1 cellular context compared by ENCODE assay signal in genomic region chr3:13650210-13651056, GRCh38.
A peak's percentile ranks its signal among the peaks of the same experiment; 100 is the strongest.
TF ChIP-seq lines count a peak whose summit lies in the region.

No MANE protein-coding gene starts in this region.

TF ChIP-seq in HepG2, 621 proteins besides CTCF, POLR2A, EP300 and RAD21 (continued from another document and continues in another):
- no peak for TF ChIP-seq ZNF101 (CRISPR knock-in tag; IDR thresholded peaks at IDR 0.05; ENCODE audit: borderline replicate concordance, low read depth)
- no peak; the same call in 1 of the 2 replicates for TF ChIP-seq FOXA3 (CRISPR knock-in tag; IDR thresholded peaks at IDR 0.05)
- no peak for TF ChIP-seq SKIL (CRISPR knock-in tag; IDR thresholded peaks at IDR 0.05; ENCODE audit: borderline replicate concordance)
- TF ChIP-seq ZNF329 (CRISPR knock-in tag; IDR thresholded peaks at IDR 0.05; ENCODE audit: low read depth) = no peak
- no peak for TF ChIP-seq ZNF326 (CRISPR knock-in tag; IDR thresholded peaks at IDR 0.05; ENCODE audit: borderline replicate concordance)
- TF ChIP-seq IKZF5 (CRISPR knock-in tag; IDR thresholded peaks at IDR 0.05) = 0 out of 2 replicates have a peak, but pooled peaks have one; percentile 37
- peak; percentile 73 for TF ChIP-seq ZNF142 (CRISPR knock-in tag; IDR thresholded peaks at IDR 0.05)
- no peak for TF ChIP-seq ZNF281 (CRISPR knock-in tag; IDR thresholded peaks at IDR 0.05; ENCODE audit: borderline replicate concordance)
- peak; percentile 98 for TF ChIP-seq ZFP36 (IDR thresholded peaks at IDR 0.05; ENCODE audit: borderline replicate concordance, low read depth, low read length, partially characterized antibody)
- TF ChIP-seq ZNF615 (CRISPR knock-in tag; IDR thresholded peaks at IDR 0.05; ENCODE audit: borderline replicate concordance) = no peak
- no peak for TF ChIP-seq NBN (conservative IDR thresholded peaks at IDR 0.05)
- no peak for TF ChIP-seq NFIB (CRISPR knock-in tag; IDR thresholded peaks at IDR 0.05; ENCODE audit: borderline replicate concordance)
- no peak for TF ChIP-seq ZBTB37 (CRISPR knock-in tag; IDR thresholded peaks at IDR 0.05)
- no peak for TF ChIP-seq ZNF703 (CRISPR knock-in tag; IDR thresholded peaks at IDR 0.05; ENCODE audit: borderline replicate concordance)
- no peak; the same call in 1 of the 2 replicates for TF ChIP-seq RCOR2 (CRISPR knock-in tag; IDR thresholded peaks at IDR 0.05)
- TF ChIP-seq NFAT5 (CRISPR knock-in tag; IDR thresholded peaks at IDR 0.05) = no peak
- no peak for TF ChIP-seq HCFC1 (IDR thresholded peaks at IDR 0.05; ENCODE audit: low read depth, low read length)
- no peak for TF ChIP-seq TCF12 (IDR thresholded peaks at IDR 0.05)
- no peak for TF ChIP-seq TCF12 (CRISPR knock-in tag; IDR thresholded peaks at IDR 0.05)
- TF ChIP-seq ZNF337 (CRISPR knock-in tag; IDR thresholded peaks at IDR 0.05; ENCODE audit: borderline replicate concordance, low read depth) = no peak
- 0 out of 2 replicates have a peak, but pooled peaks have one; percentile 21 for TF ChIP-seq CHD2 (IDR thresholded peaks at IDR 0.05; ENCODE audit: low read depth, low read length)
- 0 out of 2 replicates have a peak, but pooled peaks have one; percentile 59 for TF ChIP-seq ZNF792 (CRISPR knock-in tag; IDR thresholded peaks at IDR 0.05)
- TF ChIP-seq ZNF513 (CRISPR knock-in tag; conservative IDR thresholded peaks at IDR 0.05) = no peak
- TF ChIP-seq MTA3 (CRISPR knock-in tag; IDR thresholded peaks at IDR 0.05) = no peak
- peak; percentile 79; the same call in 1 of the 2 replicates for TF ChIP-seq CBFB (CRISPR knock-in tag; IDR thresholded peaks at IDR 0.05)
- TF ChIP-seq EEA1 (CRISPR knock-in tag; IDR thresholded peaks at IDR 0.05; ENCODE audit: borderline replicate concordance) = no peak
- no peak for TF ChIP-seq CEBPB (IDR thresholded peaks at IDR 0.05; ENCODE audit: borderline replicate concordance, low read depth, low read length)
- peak; percentile 66; the same call in 1 of the 2 replicates for TF ChIP-seq ZSCAN31 (CRISPR knock-in tag; IDR thresholded peaks at IDR 0.05; ENCODE audit: low read depth)
- no peak for TF ChIP-seq HOMEZ (CRISPR knock-in tag; IDR thresholded peaks at IDR 0.05; ENCODE audit: low read depth)
- no peak for TF ChIP-seq ZIK1 (CRISPR knock-in tag; IDR thresholded peaks at IDR 0.05; ENCODE audit: borderline replicate concordance, low read depth)
- TF ChIP-seq ZNF274 (CRISPR knock-in tag; IDR thresholded peaks at IDR 0.05) = 0 out of 2 replicates have a peak, but pooled peaks have one; percentile 78
- TF ChIP-seq SIX1 (CRISPR knock-in tag; IDR thresholded peaks at IDR 0.05; ENCODE audit: borderline replicate concordance) = no peak
- no peak for TF ChIP-seq ZBTB25 (CRISPR knock-in tag; IDR thresholded peaks at IDR 0.05)
